6 cellular contexts compared by ENCODE assay signal in the genomic region with DNA sequence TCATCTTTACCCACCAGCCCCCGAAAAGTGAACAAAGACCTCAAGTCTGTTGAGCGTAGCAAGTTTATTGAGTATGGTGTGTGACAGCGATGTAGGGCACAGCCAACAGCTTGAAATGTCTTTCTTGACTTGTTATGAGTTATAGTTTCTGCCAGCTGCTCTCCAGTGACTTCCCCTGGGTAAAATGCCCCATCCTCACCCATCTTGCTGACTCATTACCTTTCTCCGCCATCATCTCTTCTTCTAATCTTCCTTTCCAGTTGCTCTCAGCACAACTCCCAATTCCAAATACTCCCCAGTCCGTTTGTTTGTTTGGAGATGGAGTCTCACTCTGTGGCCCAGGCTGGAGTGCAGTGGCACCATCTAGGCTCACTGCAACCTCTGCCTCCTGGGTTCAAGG. TPM values are rescaled to one million over a fixed set of nuclear protein-coding genes. Genes with fewer than 3 reads are reported as not detected.
"Had no signal": no experiment of that assay in that cellular context is flagged by ENCODE, and none has a peak within 500 bp of the region (broad histone marks: within the 10 kb centered on the region; RNA-seq: fewer than 3 reads in every experiment).

No MANE protein-coding gene starts in this region.

RNA-seq across cellular contexts. Expression of a gene that starts 18.5 kb away (rescaled TPM):
- total RNA-seq: HepG2, HT1080, IMR-90, M059J, Right ventricle myocardium superior, SJSA1 had no signal
- polyA plus RNA-seq: HepG2, IMR-90 had no signal

RNA-seq across cellular contexts. Expression of a gene that starts 50.3 kb away (rescaled TPM):
- total RNA-seq: HepG2, HT1080, IMR-90, M059J, SJSA1 had no signal
- polyA plus RNA-seq: HepG2, IMR-90 had no signal
